ENCODE assay signal across 1 cellular context in genomic region chr2:105977807-105978206, GRCh38.
TF ChIP-seq lines count a peak whose summit lies in the region.

No MANE protein-coding gene starts in this region.

TF ChIP-seq in HCT116, 20 proteins besides CTCF, POLR2A, EP300 and RAD21 (continued from another document):
- TF ChIP-seq REST (IDR thresholded peaks at IDR 0.05; ENCODE audit: low read depth) (no peak), POLR2AphosphoS5 (IDR thresholded peaks at IDR 0.05; ENCODE audit: low read depth, low read length) (no peak), EZH2 (IDR thresholded peaks at IDR 0.05) (no peak), CBX3 (IDR thresholded peaks at IDR 0.05; ENCODE audit: low read depth) (no peak), ZNF274 (IDR thresholded peaks at IDR 0.05; ENCODE audit: low read depth, low read length) (no peak), YY1 (IDR thresholded peaks at IDR 0.05; ENCODE audit: extremely low read depth, insufficient replicate concordance, low read depth, low read length) (no peak), SRF (IDR thresholded peaks at IDR 0.05; ENCODE audit: low read depth) (no peak), ZFX (IDR thresholded peaks at IDR 0.05) (no peak), JUND (IDR thresholded peaks at IDR 0.05) (no peak), ATF3 (IDR thresholded peaks at IDR 0.05) (no peak)
TF ChIP-seq in HCT116: peak in this region for 0.
